Comparison of ENCODE assay signal across 30 cellular contexts in the genomic region with DNA sequence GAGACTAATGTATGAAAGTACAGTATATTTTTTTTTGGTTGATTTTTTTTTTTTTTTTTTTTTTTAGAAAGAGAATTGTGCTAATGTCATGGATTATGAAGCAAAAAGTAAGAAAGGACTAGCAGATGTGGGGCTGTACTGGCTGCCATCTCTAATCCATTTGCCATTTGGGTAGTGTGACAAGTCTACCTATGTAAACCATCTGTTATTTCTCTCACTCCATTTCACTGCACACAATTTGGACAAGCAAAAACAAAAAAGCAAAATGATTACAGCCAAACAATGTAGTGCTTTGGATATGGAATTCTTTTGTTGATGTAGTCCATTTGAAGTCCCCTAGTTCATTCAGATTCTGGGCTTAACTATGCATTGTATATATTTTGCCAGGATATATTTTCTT.
"Had no signal": no experiment of that assay in that cellular context is flagged by ENCODE, and none has a peak within 500 bp of the region (broad histone marks: within the 10 kb centered on the region; RNA-seq: fewer than 3 reads in every experiment).

No MANE protein-coding gene starts in this region.

- ATAC-seq: activated CD8-positive, alpha-beta T cell treated with anti-CD3 and anti-CD28 coated beads for 36 hours; activated T-cell treated with anti-CD3 and anti-CD28 coated beads, Interleukin-2, amount 50 U/mL, for 72 hours; PC-3; SK-N-SH treated with all-trans-retinoic acid at 6 μM for 48 hours had no signal

- DNase-seq: activated CD4-positive, alpha-beta T cell treated with anti-CD3 and anti-CD28 coated beads for 1 hour; activated CD4-positive, alpha-beta T cell treated with anti-CD3 and anti-CD28 coated beads for 48 hours; activated CD4-positive, alpha-beta T cell treated with anti-CD3 and anti-CD28 coated beads, Interleukin-2, amount 50 U/mL, for 4 hours; activated CD4-positive, CD25-positive, alpha-beta regulatory T cell; activated CD8-positive, alpha-beta T cell treated with anti-CD3 and anti-CD28 coated beads for 36 hours; activated gamma-delta T cell; activated naive CD4-positive, alpha-beta T cell treated with Interleukin-2 at 50 U/mL for 16 hours; activated naive CD8-positive, alpha-beta T cell treated with anti-CD3 and anti-CD28 coated beads, Interleukin-2, amount 10 ng/mL, durations not matched to agents 7 days and 5 days; activated T-cell treated with anti-CD3 and anti-CD28 coated beads, Interleukin-2, amount 50 U/mL, for 1 hour; activated T-cell treated with anti-CD3 and anti-CD28 coated beads, Interleukin-2, amount 50 U/mL, for 72 hours; amygdala; Karpas-422; KBM-7; NCI-H1105; NCI-H1417 treated with DMSO at 0.1 percent for 48 hours; NCI-H2029 treated with DMSO at 0.1 percent for 48 hours; NCI-H2107; NCI-H226; NCI-H526 treated with DMSO at 0.1 percent for 48 hours; NK-92 treated with Interleukin-12 subunit alpha and Interleukin-12 subunit beta, amount 100 ng/mL, for 24 hours; PC-3; Peyer's patch; RPMI8226; SHP77 treated with DMSO at 0.1 percent for 48 hours; SW 1271; T-helper 1 cell; T-helper 2 cell; T-helper 9 cell; WERI-Rb-1 had no signal
